Comparison of ENCODE assay signal across 16 cellular contexts in the genomic region with DNA sequence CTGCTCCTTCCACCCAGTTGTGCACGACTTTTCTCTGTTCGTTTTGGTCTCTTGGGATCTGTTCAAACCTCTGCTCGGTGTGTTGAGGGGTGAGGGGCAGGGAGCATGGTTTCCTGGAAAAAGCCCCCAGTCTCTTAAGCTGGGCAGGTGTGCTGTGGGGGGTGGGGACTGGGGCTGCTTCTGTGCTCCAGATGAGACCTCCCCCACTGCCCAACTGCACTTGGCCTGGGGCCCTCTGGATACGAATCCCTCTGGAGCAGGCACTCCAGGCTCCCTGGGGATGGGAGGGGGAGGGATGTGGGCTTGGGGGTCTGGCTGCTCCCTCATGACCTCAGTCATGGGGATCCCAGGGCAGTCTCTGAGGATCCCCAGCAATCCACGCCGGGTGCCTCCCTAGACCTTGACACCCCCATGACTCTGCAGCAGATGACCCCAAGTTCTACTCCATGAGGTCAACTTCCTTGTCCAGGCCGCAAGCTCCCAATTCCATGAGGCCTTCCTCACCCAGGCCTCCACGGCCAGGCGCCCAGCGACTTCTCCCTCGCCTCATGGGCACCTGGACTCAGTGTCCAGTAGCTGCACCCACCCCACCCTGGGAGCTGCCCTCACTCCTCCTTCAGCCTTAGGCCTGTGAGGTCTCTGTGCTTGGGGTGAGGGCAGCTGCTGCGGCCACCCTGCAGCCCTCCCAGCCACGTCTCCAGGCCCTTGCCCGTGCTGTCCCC. TPM values are rescaled to one million over a fixed set of nuclear protein-coding genes. Genes with fewer than 3 reads are reported as not detected.
DNase-seq lines count a peak whose midpoint lies in the region; ATAC-seq lines count a peak whose summit lies in the region.
"Had no signal": no experiment of that assay in that cellular context is flagged by ENCODE, and none has a peak within 500 bp of the region (broad histone marks: within the 10 kb centered on the region; RNA-seq: fewer than 3 reads in every experiment).

No MANE protein-coding gene starts in this region.

- no peak overlapping the region for H3K4me3 ChIP-seq in H7 (ENCODE audit: insufficient read depth, low read depth, low read length)
- H3K4me3 ChIP-seq in Karpas-422 (ENCODE audit: low read length) = no peak overlapping the region
- H3K4me3 ChIP-seq: PC-9 had no signal

- intact Hi-C loops in activated T-helper 1 cell treated with anti-CD3 and anti-CD28 coated beads, Interleukin-12 subunit alpha, Interleukin-12 subunit beta, Interleukin-2, Interleukin-4 antibody, amounts not matched to agents 30 ng/mL and 10 ng/mL and 1 ng/mL, durations not matched to agents 14 hours and 24 hours and 36 hours (cut with micrococcal nuclease) = no loop called here

- peaks cover 11% of the 10 kb centered on the region for H3K4me1 ChIP-seq in Karpas-422 (ENCODE audit: low read length)

- no peak overlapping the region for H3K9ac ChIP-seq in Karpas-422 (ENCODE audit: low read length)

- H3K4me1 Mint-ChIP-seq in activated T-helper 1 cell treated with anti-CD3 and anti-CD28 coated beads, Interleukin-12 subunit alpha, Interleukin-12 subunit beta, Interleukin-2, Interleukin-4 antibody, amounts not matched to agents 30 ng/mL and 10 ng/mL and 1 ng/mL, durations not matched to agents 14 hours and 24 hours and 36 hours (ENCODE audit: low read depth) = peaks cover 4% of the 10 kb centered on the region
- H3K4me1 Mint-ChIP-seq in stimulated activated naive B cell treated with anti-CD40 and anti-IgM and Interleukin-4, amounts not matched to agents 10 μg/mL and 1 μg/mL and 100 μg/mL, for 72 hours = peaks cover 39 to 54% of the 10 kb centered on the region in 2 donors

- H3K4me2 ChIP-seq in Karpas-422 (ENCODE audit: low read depth, low read length, poor library complexity, severe bottlenecking) = no peak overlapping the region
- H3K4me2 ChIP-seq: PC-9 had no signal

- peak; percentile 59 for DNase-seq in activated effector memory CD4-positive, alpha-beta T cell treated with anti-CD3 and anti-CD28 coated beads, Interleukin-2, amount 50 U/mL, for 16 hours
- no peak for DNase-seq in activated effector memory CD4-positive, alpha-beta T cell treated with Interleukin-2 at 50 U/mL for 16 hours
- peak; percentile 43 for DNase-seq in H7
- no peak for DNase-seq in activated T-helper 1 cell treated with anti-CD3 and anti-CD28 coated beads, Interleukin-12 subunit alpha, Interleukin-12 subunit beta, Interleukin-2, Interleukin-4 antibody, amounts not matched to agents 30 ng/mL and 10 ng/mL and 1 ng/mL, durations not matched to agents 14 hours and 24 hours and 36 hours (ENCODE audit: low spot score)
- no peak for DNase-seq in stimulated activated naive B cell treated with anti-CD40 and anti-IgM and Interleukin-4, amounts not matched to agents 10 μg/mL and 1 μg/mL and 100 μg/mL, for 72 hours
- no peak for DNase-seq in NCI-H446 (lab: John Stamatoyannopoulos, UW)
- no peak for DNase-seq in Karpas-422
- DNase-seq: AML-193; CD4-positive, alpha-beta memory T cell; GF-D8; NCI-H1694 treated with DMSO at 0.1 percent for 48 hours; PC-9; Right ventricle myocardium superior had no signal

- peaks cover 11% of the 10 kb centered on the region for H3K27me3 Mint-ChIP-seq in activated T-helper 1 cell treated with anti-CD3 and anti-CD28 coated beads, Interleukin-12 subunit alpha, Interleukin-12 subunit beta, Interleukin-2, Interleukin-4 antibody, amounts not matched to agents 30 ng/mL and 10 ng/mL and 1 ng/mL, durations not matched to agents 14 hours and 24 hours and 36 hours (ENCODE audit: insufficient read depth)
- peaks cover 12 to 16% of the 10 kb centered on the region in 2 donors for H3K27me3 Mint-ChIP-seq in stimulated activated naive B cell treated with anti-CD40 and anti-IgM and Interleukin-4, amounts not matched to agents 10 μg/mL and 1 μg/mL and 100 μg/mL, for 72 hours

- H3K79me2 ChIP-seq in Karpas-422 (ENCODE audit: low read length) = peaks cover 5% of the 10 kb centered on the region; the same call in 1 of the 2 replicates

- no peak overlapping the region for H2AFZ ChIP-seq in Karpas-422 (ENCODE audit: low read length)
- H2AFZ ChIP-seq: PC-9 had no signal

- H3K27me3 ChIP-seq in H7 (ENCODE audit: control insufficient read depth, insufficient read depth, low read length) (peaks cover 24% of the 10 kb centered on the region), Karpas-422 (ENCODE audit: low read length) (no peaks in the 10 kb centered on the region)

- H3K36me3 ChIP-seq in H7 (replicated peaks; ENCODE audit: control insufficient read depth, insufficient read depth, low read length) (peaks cover 8% of the 10 kb centered on the region; the same call in 1 of the 2 replicates), Karpas-422 (ENCODE audit: insufficient read depth, low read length) (0 out of 2 replicates have a peak, but pooled peaks cover 3% of the 10 kb centered on the region)

- no peak for ATAC-seq in stimulated activated naive B cell treated with anti-CD40 and anti-IgM and Interleukin-4, amounts not matched to agents 10 μg/mL and 1 μg/mL and 100 μg/mL, for 72 hours (replicated peaks)
- ATAC-seq in HG03280 (IDR thresholded peaks at IDR 0.05; ENCODE audit: unreplicated experiment) = no peak
- ATAC-seq: SK-N-SH treated with all-trans-retinoic acid at 6 μM for 48 hours had no signal

- peak overlapping the region; percentile 58 for H3K27ac Mint-ChIP-seq in activated T-helper 1 cell treated with anti-CD3 and anti-CD28 coated beads, Interleukin-12 subunit alpha, Interleukin-12 subunit beta, Interleukin-2, Interleukin-4 antibody, amounts not matched to agents 30 ng/mL and 10 ng/mL and 1 ng/mL, durations not matched to agents 14 hours and 24 hours and 36 hours
- H3K27ac Mint-ChIP-seq in stimulated activated naive B cell treated with anti-CD40 and anti-IgM and Interleukin-4, amounts not matched to agents 10 μg/mL and 1 μg/mL and 100 μg/mL, for 72 hours = peak overlapping the region; percentile 88
- H3K27ac Mint-ChIP-seq: CD4-positive, alpha-beta memory T cell; IgD-negative memory B cell had no signal

- H3K9me3 ChIP-seq in Karpas-422 (ENCODE audit: low read length) = no peaks in the 10 kb centered on the region

- H4K20me1 ChIP-seq in Karpas-422 (ENCODE audit: insufficient read depth, low read depth, low read length) = peaks cover 11% of the 10 kb centered on the region

- H3K9me3 Mint-ChIP-seq in activated T-helper 1 cell treated with anti-CD3 and anti-CD28 coated beads, Interleukin-12 subunit alpha, Interleukin-12 subunit beta, Interleukin-2, Interleukin-4 antibody, amounts not matched to agents 30 ng/mL and 10 ng/mL and 1 ng/mL, durations not matched to agents 14 hours and 24 hours and 36 hours = no peaks in the 10 kb centered on the region
- no peaks in the 10 kb centered on the region for H3K9me3 Mint-ChIP-seq in stimulated activated naive B cell treated with anti-CD40 and anti-IgM and Interleukin-4, amounts not matched to agents 10 μg/mL and 1 μg/mL and 100 μg/mL, for 72 hours
- H3K9me3 Mint-ChIP-seq: CD4-positive, alpha-beta memory T cell; IgD-negative memory B cell had no signal

- no peaks in the 10 kb centered on the region for H3K9me2 ChIP-seq in Karpas-422 (replicated peaks; ENCODE audit: insufficient read depth, low read length)

- peaks cover 10% of the 10 kb centered on the region for H3K36me3 Mint-ChIP-seq in activated T-helper 1 cell treated with anti-CD3 and anti-CD28 coated beads, Interleukin-12 subunit alpha, Interleukin-12 subunit beta, Interleukin-2, Interleukin-4 antibody, amounts not matched to agents 30 ng/mL and 10 ng/mL and 1 ng/mL, durations not matched to agents 14 hours and 24 hours and 36 hours (ENCODE audit: low read depth)
- H3K36me3 Mint-ChIP-seq in stimulated activated naive B cell treated with anti-CD40 and anti-IgM and Interleukin-4, amounts not matched to agents 10 μg/mL and 1 μg/mL and 100 μg/mL, for 72 hours = peaks cover 56% of the 10 kb centered on the region in 2 donors
- H3K36me3 Mint-ChIP-seq: IgD-negative memory B cell had no signal

- H3K4me3 Mint-ChIP-seq in activated T-helper 1 cell treated with anti-CD3 and anti-CD28 coated beads, Interleukin-12 subunit alpha, Interleukin-12 subunit beta, Interleukin-2, Interleukin-4 antibody, amounts not matched to agents 30 ng/mL and 10 ng/mL and 1 ng/mL, durations not matched to agents 14 hours and 24 hours and 36 hours = no peak overlapping the region
- H3K4me3 Mint-ChIP-seq in stimulated activated naive B cell treated with anti-CD40 and anti-IgM and Interleukin-4, amounts not matched to agents 10 μg/mL and 1 μg/mL and 100 μg/mL, for 72 hours = no peak overlapping the region
- H3K4me3 Mint-ChIP-seq: CD4-positive, alpha-beta memory T cell; IgD-negative memory B cell had no signal

- H3K27ac ChIP-seq in Karpas-422 (ENCODE audit: low read length) = no peak overlapping the region
- H3K27ac ChIP-seq: PC-9 had no signal

RNA-seq across cellular contexts. Expression of gene AHRR, which starts 5.9 kb away (rescaled TPM):
- total RNA-seq in H7 (2014; rRNA removed; shearing (Covaris generic)) = 0.74 and 1.4 TPM in 2 replicates
- total RNA-seq in activated T-helper 1 cell treated with anti-CD3 and anti-CD28 coated beads, Interleukin-12 subunit alpha, Interleukin-12 subunit beta, Interleukin-2, Interleukin-4 antibody, amounts not matched to agents 30 ng/mL and 10 ng/mL and 1 ng/mL, durations not matched to agents 14 hours and 24 hours and 36 hours = 22.7 and 23.7 TPM in 2 replicates
- 2.5 and 2.6 TPM in 2 replicates for total RNA-seq in Karpas-422 (2014; rRNA removed; shearing (Covaris generic); ENCODE audit: low replicate concordance)

RNA-seq across cellular contexts. Expression of gene PDCD6, which starts 44.2 kb away (rescaled TPM):
- total RNA-seq in H7 (2014; rRNA removed; shearing (Covaris generic)) = 87.1 and 116 TPM in 2 replicates
- total RNA-seq in activated T-helper 1 cell treated with anti-CD3 and anti-CD28 coated beads, Interleukin-12 subunit alpha, Interleukin-12 subunit beta, Interleukin-2, Interleukin-4 antibody, amounts not matched to agents 30 ng/mL and 10 ng/mL and 1 ng/mL, durations not matched to agents 14 hours and 24 hours and 36 hours = 117 and 118 TPM in 2 replicates
- total RNA-seq in Karpas-422 (2014; rRNA removed; shearing (Covaris generic); ENCODE audit: low replicate concordance) = 103 and 133 TPM in 2 replicates

Comparison
In these comparisons a context has a peak if more than half of its experiments do, and no peak if none do; other contexts are left out.
1. DNase-seq: peak in activated effector memory CD4-positive, alpha-beta T cell treated with anti-CD3 and anti-CD28 coated beads, Interleukin-2, amount 50 U/mL, for 16 hours (single experiment) and H7 (single experiment); none in activated effector memory CD4-positive, alpha-beta T cell treated with Interleukin-2 at 50 U/mL for 16 hours (single experiment), activated T-helper 1 cell treated with anti-CD3 and anti-CD28 coated beads, Interleukin-12 subunit alpha, Interleukin-12 subunit beta, Interleukin-2, Interleukin-4 antibody, amounts not matched to agents 30 ng/mL and 10 ng/mL and 1 ng/mL, durations not matched to agents 14 hours and 24 hours and 36 hours (single experiment), stimulated activated naive B cell treated with anti-CD40 and anti-IgM and Interleukin-4, amounts not matched to agents 10 μg/mL and 1 μg/mL and 100 μg/mL, for 72 hours (single experiment), NCI-H446 (0 of 2) and Karpas-422 (single experiment).